ENCODE assay signal across 28 cellular contexts in the genomic region with DNA sequence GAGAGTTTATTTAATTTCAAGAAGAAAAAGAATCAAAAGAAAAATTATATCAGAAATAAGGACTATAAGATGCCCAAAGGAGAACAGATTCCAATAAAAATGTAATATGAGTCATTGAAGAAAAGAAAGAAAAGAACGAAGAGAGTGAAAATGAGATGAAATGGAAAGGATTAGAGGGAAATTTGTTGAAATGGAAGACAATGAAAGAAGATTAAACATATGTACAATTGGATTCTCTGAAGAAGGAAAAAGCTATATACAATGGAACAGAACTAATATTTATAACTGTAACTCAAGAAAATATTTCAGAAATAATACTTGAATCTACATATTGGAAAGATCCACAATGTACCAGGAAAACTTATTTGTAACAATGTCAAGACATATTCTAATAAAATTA. TPM values are rescaled to one million over a fixed set of nuclear protein-coding genes. Genes with fewer than 3 reads are reported as not detected.
"Had no signal": no experiment of that assay in that cellular context is flagged by ENCODE, and none has a peak within 500 bp of the region (broad histone marks: within the 10 kb centered on the region; RNA-seq: fewer than 3 reads in every experiment).

No MANE protein-coding gene starts in this region.

- H3K4me3 ChIP-seq: ascending aorta, breast epithelium had no signal

- H3K9me3 ChIP-seq: ascending aorta had no signal

- H3K27me3 ChIP-seq: ascending aorta, brain microvascular endothelial cell, breast epithelium had no signal

- H3K27ac ChIP-seq: ascending aorta, brain microvascular endothelial cell, breast epithelium, VCaP had no signal

- H3K36me3 ChIP-seq: ascending aorta, brain microvascular endothelial cell, breast epithelium had no signal

- ATAC-seq: activated CD8-positive, alpha-beta memory T cell treated with anti-CD3 and anti-CD28 coated beads, Interleukin-2, amount 10 ng/mL, durations not matched to agents 7 days and 5 days; activated CD8-positive, alpha-beta T cell treated with anti-CD3 and anti-CD28 coated beads, Interleukin-2, amount 10 ng/mL, durations not matched to agents 7 days and 5 days; activated naive CD8-positive, alpha-beta T cell treated with anti-CD3 and anti-CD28 coated beads, Interleukin-2, amount 50 U/mL, for 24 hours had no signal

- H3K4me1 ChIP-seq: ascending aorta, breast epithelium had no signal

- DNase-seq: activated B cell treated with CpG ODN at 0.5 μM for 24 hours; activated CD4-positive, alpha-beta memory T cell treated with anti-CD3 and anti-CD28 coated beads, Interleukin-2, amount 10 ng/mL, durations not matched to agents 7 days and 5 days; activated CD4-positive, alpha-beta T cell treated with anti-CD3 and anti-CD28 coated beads for 4 hours; activated CD4-positive, alpha-beta T cell treated with anti-CD3 and anti-CD28 coated beads, Interleukin-2, amount 10 ng/mL, durations not matched to agents 7 days and 5 days; activated CD4-positive, alpha-beta T cell treated with anti-CD3 and anti-CD28 coated beads, Interleukin-2, amount 50 U/mL, for 48 hours; activated CD4-positive, CD25-positive, alpha-beta regulatory T cell treated with anti-CD3 and anti-CD28 coated beads, Interleukin-2, amount 50 U/mL, for 72 hours; activated CD8-positive, alpha-beta memory T cell treated with anti-CD3 and anti-CD28 coated beads for 24 hours; activated CD8-positive, alpha-beta memory T cell treated with anti-CD3 and anti-CD28 coated beads, Interleukin-2, amount 10 ng/mL, durations not matched to agents 7 days and 5 days; activated CD8-positive, alpha-beta memory T cell treated with anti-CD3 and anti-CD28 coated beads, Interleukin-2, amount 50 U/mL, for 48 hours; activated CD8-positive, alpha-beta T cell treated with anti-CD3 and anti-CD28 coated beads, Interleukin-2, amount 10 ng/mL, durations not matched to agents 7 days and 5 days; activated effector memory CD4-positive, alpha-beta T cell treated with Interleukin-2 at 50 U/mL for 16 hours; activated gamma-delta T cell; activated naive CD4-positive, alpha-beta T cell treated with anti-CD3 and anti-CD28 coated beads, Interleukin-2, amount 10 ng/mL, durations not matched to agents 7 days and 5 days; activated naive CD4-positive, alpha-beta T cell treated with Interleukin-2 at 50 U/mL for 16 hours; activated naive CD8-positive, alpha-beta T cell treated with anti-CD3 and anti-CD28 coated beads, Interleukin-2, amount 10 ng/mL, durations not matched to agents 7 days and 5 days; activated naive CD8-positive, alpha-beta T cell treated with anti-CD3 and anti-CD28 coated beads, Interleukin-2, amount 50 U/mL, for 24 hours; activated T-cell treated with anti-CD3 and anti-CD28 coated beads, Interleukin-2, amount 50 U/mL, for 24 hours; activated T-cell treated with anti-CD3 and anti-CD28 coated beads, Interleukin-2, amount 50 U/mL, for 48 hours; amygdala; anterior cingulate cortex; brain microvascular endothelial cell; central memory CD4-positive, alpha-beta T cell; T-helper 2 cell; T-helper 9 cell had no signal

RNA-seq across cellular contexts. Expression of a gene that starts 28.6 kb away (rescaled TPM):
- polyA plus RNA-seq: adipose tissue had no signal

RNA-seq across cellular contexts. Expression of a gene that starts 35.1 kb away (rescaled TPM):
- polyA plus RNA-seq: adipose tissue had no signal
